In the genomic region with DNA sequence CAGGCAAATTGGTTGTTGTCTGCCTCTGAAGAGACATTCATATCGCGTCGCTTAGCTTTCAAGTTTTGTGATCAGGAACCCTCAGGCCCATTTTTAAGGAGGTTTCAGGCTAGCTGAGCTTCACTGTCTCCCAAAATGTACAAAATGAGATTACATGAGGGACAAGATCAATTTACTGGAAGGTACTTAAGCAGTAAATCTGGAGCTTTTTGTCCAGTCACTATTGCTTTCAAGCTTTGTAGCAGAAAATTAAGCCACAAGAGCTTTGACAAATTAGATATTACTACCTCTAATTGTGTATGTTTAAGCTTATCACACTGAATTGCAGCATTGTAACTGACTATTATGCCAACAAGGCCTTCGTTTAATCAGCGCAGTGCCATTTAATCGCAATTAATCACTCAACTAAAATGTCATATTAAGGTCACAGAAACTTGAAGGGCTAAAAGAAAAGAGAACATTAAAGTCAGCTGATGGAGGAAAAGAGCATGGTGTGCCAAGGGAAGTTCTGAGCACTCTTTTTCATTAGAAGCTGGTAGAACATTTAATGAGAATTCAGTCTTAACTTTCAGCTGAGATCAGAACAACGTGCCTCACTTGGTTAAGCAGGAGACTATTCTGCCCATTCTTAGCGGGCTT, we compare ENCODE assay signal across 25 cellular contexts.
DNase-seq lines count a peak whose midpoint lies in the region; ATAC-seq, FAIRE-seq and TF ChIP-seq lines count a peak whose summit lies in the region.
"Had no signal": no experiment of that assay in that cellular context is flagged by ENCODE, and none has a peak within 500 bp of the region (broad histone marks: within the 10 kb centered on the region; RNA-seq: fewer than 3 reads in every experiment).

No MANE protein-coding gene starts in this region.

- no peaks in the 10 kb centered on the region for H3K4me1 Mint-ChIP-seq in WTC11

- no peaks in the 10 kb centered on the region for H3K27me3 Mint-ChIP-seq in WTC11 (ENCODE audit: low read depth)

- no peaks in the 10 kb centered on the region for H3K36me3 ChIP-seq in rectal smooth muscle tissue (ENCODE audit: control insufficient read depth, insufficient read depth, low read length)
- no peaks in the 10 kb centered on the region for H3K36me3 ChIP-seq in tibial artery
- H3K36me3 ChIP-seq: BLaER1, lower lobe of right lung, upper lobe of left lung had no signal

- TF ChIP-seq CTCF in WTC11 (IDR thresholded peaks at IDR 0.05) = no peak
- no peak for TF ChIP-seq CTCF in tibial artery (IDR thresholded peaks at IDR 0.05)

- no peaks in the 10 kb centered on the region for H3K27me3 ChIP-seq in rectal smooth muscle tissue (ENCODE audit: control insufficient read depth, insufficient read depth, low read length)
- H3K27me3 ChIP-seq in tibial artery = no peaks in the 10 kb centered on the region
- H3K27me3 ChIP-seq: BLaER1, upper lobe of left lung had no signal

- H3K27ac ChIP-seq in rectal smooth muscle tissue (ENCODE audit: low read depth, low read length) = peak overlapping the region; percentile 8
- no peak overlapping the region for H3K27ac ChIP-seq in tibial artery
- H3K27ac ChIP-seq: BLaER1, lower lobe of right lung, upper lobe of left lung had no signal

- intact Hi-C loops in tibial artery (cut with DNase I; ENCODE audit: low total_unique reads) = no loop called here

- no peaks in the 10 kb centered on the region for H3K9me3 ChIP-seq in tibial artery
- H3K9me3 ChIP-seq: BLaER1, lower lobe of right lung, mucosa of descending colon, upper lobe of left lung had no signal

- no peak for FAIRE-seq in GM12892 (lab: Jason Lieb, UNC)
- FAIRE-seq in GM19239 (lab: Jason Lieb, UNC) = no peak
- FAIRE-seq: endometrium, H54 had no signal

- no peak overlapping the region for H3K9ac ChIP-seq in rectal smooth muscle tissue (ENCODE audit: low read length)
- H3K9ac ChIP-seq: BLaER1 had no signal

- H3K4me1 ChIP-seq in rectal smooth muscle tissue (ENCODE audit: control insufficient read depth, insufficient read depth, low read length) = peaks cover 12% of the 10 kb centered on the region
- H3K4me1 ChIP-seq in tibial artery = peaks cover 0 to 4% (median 1%) of the 10 kb centered on the region in 4 donors
- H3K4me1 ChIP-seq: lower lobe of right lung, upper lobe of left lung had no signal

- no peak for TF ChIP-seq POLR2A in GM12892 (IDR thresholded peaks at IDR 0.05; ENCODE audit: low read depth, low read length)

- POLR2A ChIA-PET in WTC11 (lab: Charles Lee) = no interaction called here

- CTCF ChIA-PET in WTC11 (lab: Charles Lee) = interaction anchor here (1.1 to 1.5 kb wide), 3 partner anchors 60 to 178 kb away, joined by 3 read pairs; no protein-coding TSS in a partner anchor

- H3K36me3 Mint-ChIP-seq in WTC11 = no peaks in the 10 kb centered on the region
- H3K36me3 Mint-ChIP-seq: activated naive CD4-positive, alpha-beta T cell treated with anti-CD3 and anti-CD28 coated beads, Interleukin-2, amount 50 U/mL, for 72 hours had no signal

- H3K4me3 ChIP-seq in rectal smooth muscle tissue (ENCODE audit: low read length) (no peak overlapping the region), tibial artery (no peak overlapping the region)
- H3K4me3 ChIP-seq: BLaER1, lower lobe of right lung, mucosa of descending colon, upper lobe of left lung had no signal

- no peaks in the 10 kb centered on the region for H3K9me3 Mint-ChIP-seq in WTC11
- H3K9me3 Mint-ChIP-seq: activated T-helper 2 cell treated with anti-CD3 and anti-CD28 coated beads, Interferon-gamma antibody, Interleukin-2, Interleukin-4, amounts not matched to agents 10 μg/mL and 5 μg/mL and 100 μg/mL, durations not matched to agents 14 hours and 24 hours and 36 hours; nephron had no signal

- H3K4me3 Mint-ChIP-seq in WTC11 = no peak overlapping the region
- H3K4me3 Mint-ChIP-seq: nephron had no signal

- ATAC-seq in WTC11 (no peak), HG02970 (IDR thresholded peaks at IDR 0.05; ENCODE audit: low FRiP score, unreplicated experiment) (no peak)
- ATAC-seq: activated naive CD4-positive, alpha-beta T cell treated with anti-CD3 and anti-CD28 coated beads, Interleukin-2, amount 50 U/mL, for 72 hours; lower lobe of right lung; mucosa of descending colon had no signal

- DNase-seq in COR-L47 (lab: John Stamatoyannopoulos, UW) (peak; percentile 20), NCI-H2081 (lab: John Stamatoyannopoulos, UW) (peak; percentile 10 to 84), WTC11 (ENCODE audit: low spot score) (no peak), GM12892 (ENCODE audit: insufficient read length) (no peak), tibial artery (no peak), GM19239 (ENCODE audit: insufficient read length, low spot score) (no peak)
- DNase-seq: activated CD4-positive, alpha-beta T cell treated with anti-CD3 and anti-CD28 coated beads, Interleukin-2, amount 50 U/mL, for 48 hours; activated CD8-positive, alpha-beta memory T cell treated with anti-CD3 and anti-CD28 coated beads, Interleukin-2, amount 50 U/mL, for 4 hours; anterior cingulate cortex; DND-41; Karpas-422; lower lobe of right lung; mucosa of descending colon; NCI-H2029 treated with DMSO at 0.1 percent for 48 hours; NCI-H446 treated with DMSO at 0.1 percent for 48 hours; T-helper 9 cell; upper lobe of left lung had no signal

- peak overlapping the region; percentile 5; the same call in 1 of the 2 replicates for H3K27ac Mint-ChIP-seq in WTC11
- H3K27ac Mint-ChIP-seq: activated naive CD4-positive, alpha-beta T cell treated with anti-CD3 and anti-CD28 coated beads, Interleukin-2, amount 50 U/mL, for 72 hours; activated T-helper 2 cell treated with anti-CD3 and anti-CD28 coated beads, Interferon-gamma antibody, Interleukin-2, Interleukin-4, amounts not matched to agents 10 μg/mL and 5 μg/mL and 100 μg/mL, durations not matched to agents 14 hours and 24 hours and 36 hours; nephron had no signal

TF ChIP-seq in WTC11, 78 proteins besides CTCF, POLR2A, EP300 and RAD21:
- TF ChIP-seq ATF1 (CRISPR knock-in tag; IDR thresholded peaks at IDR 0.05) (no peak), JUN (CRISPR knock-in tag; IDR thresholded peaks at IDR 0.05) (no peak), MXD4 (CRISPR knock-in tag; IDR thresholded peaks at IDR 0.05; ENCODE audit: borderline replicate concordance) (no peak), NFATC4 (CRISPR knock-in tag; IDR thresholded peaks at IDR 0.05) (no peak), ZNF416 (CRISPR knock-in tag; IDR thresholded peaks at IDR 0.05) (no peak)
- TF ChIP-seq, protein P1, sequence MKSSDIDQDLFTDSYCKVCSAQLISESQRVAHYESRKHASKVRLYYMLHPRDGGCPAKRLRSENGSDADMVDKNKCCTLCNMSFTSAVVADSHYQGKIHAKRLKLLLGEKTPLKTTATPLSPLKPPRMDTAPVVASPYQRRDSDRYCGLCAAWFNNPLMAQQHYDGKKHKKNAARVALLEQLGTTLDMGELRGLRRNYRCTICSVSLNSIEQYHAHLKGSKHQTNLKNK (CRISPR knock-in tag; IDR thresholded peaks at IDR 0.05) = no peak

Comparison
In these comparisons a context has a peak if more than half of its experiments do, and no peak if none do; other contexts are left out.
1. DNase-seq: peak in COR-L47 (single experiment) and NCI-H2081 (2 of 2); none in WTC11 (single experiment), GM12892 (single experiment), tibial artery (0 of 2) and GM19239 (single experiment).